Comparison of ENCODE assay signal across 30 cellular contexts in genomic region chr7:1622441-1622840, GRCh38. TPM values are rescaled to one million over a fixed set of nuclear protein-coding genes. Genes with fewer than 3 reads are reported as not detected.
"Had no signal": no experiment of that assay in that cellular context is flagged by ENCODE, and none has a peak within 500 bp of the region (broad histone marks: within the 10 kb centered on the region; RNA-seq: fewer than 3 reads in every experiment).

No MANE protein-coding gene starts in this region.

- H3K27me3 ChIP-seq: neural progenitor cell, neutrophil, ovary, testis, transverse colon, upper lobe of right lung, vagina had no signal

- H3K27ac ChIP-seq: neural progenitor cell, neutrophil, ovary, parathyroid adenoma, psoas muscle, skin epidermis, spleen, stomach, testis, tibial artery, transverse colon, upper lobe of right lung, vagina had no signal

- H3K9me3 ChIP-seq: neutrophil, ovary, psoas muscle, testis, tibial artery, transverse colon, upper lobe of right lung, vagina had no signal

- H3K4me1 ChIP-seq: neural progenitor cell, parathyroid adenoma, psoas muscle, spleen, stomach, testis, tibial artery, transverse colon, upper lobe of right lung, vagina had no signal

- H3K4me3 Mint-ChIP-seq: naive thymus-derived CD4-positive, alpha-beta T cell; natural killer cell; nephron; neural progenitor cell; stimulated activated naive B cell treated with anti-CD40 and anti-IgM and Interleukin-4, amounts not matched to agents 10 μg/mL and 1 μg/mL and 100 μg/mL, for 72 hours; stimulated activated naive CD8-positive, alpha-beta T cell treated with anti-CD3 and anti-CD28 coated beads, Interleukin-15, Interleukin-2, amounts not matched to agents 100 ng/mL and 50 ng/mL, for 24 hours; type B pancreatic cell had no signal

- DNase-seq: naive thymus-derived CD4-positive, alpha-beta T cell; natural killer cell; nucleus accumbens; ovary; psoas muscle; right cardiac atrium; spleen; stimulated activated CD4-positive, alpha-beta T cell treated with anti-CD3 and anti-CD28 coated beads, Interleukin-12 subunit alpha, Interleukin-12 subunit beta, amount 100 ng/mL, for 4 hours; stimulated activated CD4-positive, alpha-beta T cell treated with anti-CD3 and anti-CD28 coated beads, Interleukin-1b, Interleukin-23, amount 100 ng/mL, for 48 hours; stimulated activated CD4-positive, alpha-beta T cell treated with anti-CD3 and anti-CD28 coated beads, Interleukin-4, amount 100 ng/mL, for 1 hour; stimulated activated CD4-positive, alpha-beta T cell treated with anti-CD3 and anti-CD28 coated beads, Interleukin-4, amount 100 ng/mL, for 4 hours; stimulated activated CD8-positive, alpha-beta memory T cell treated with anti-CD3 and anti-CD28 coated beads, Interleukin-4, amount 100 ng/mL, for 48 hours; stimulated activated naive B cell treated with anti-CD40 and anti-IgM and Interleukin-4, amounts not matched to agents 10 μg/mL and 1 μg/mL and 100 μg/mL, for 72 hours; stimulated activated naive CD4-positive, alpha-beta T cell treated with Interleukin-2 at 50 U/mL for 16 hours; stomach; testis; tibial artery; transverse colon; upper lobe of right lung had no signal

- ATAC-seq: naive thymus-derived CD4-positive, alpha-beta T cell; natural killer cell; psoas muscle; right cardiac atrium; sciatic nerve; stimulated activated naive B cell treated with anti-CD40 and anti-IgM and Interleukin-4, amounts not matched to agents 10 μg/mL and 1 μg/mL and 100 μg/mL, for 72 hours; upper lobe of right lung had no signal

- H3K36me3 ChIP-seq: neural progenitor cell, neutrophil, ovary, spleen, stomach, tibial artery, transverse colon, upper lobe of right lung, vagina had no signal

- H3K4me2 ChIP-seq: neural progenitor cell, smooth muscle cell had no signal

- H3K4me1 Mint-ChIP-seq: naive thymus-derived CD4-positive, alpha-beta T cell; natural killer cell; neural progenitor cell; stimulated activated naive B cell treated with anti-CD40 and anti-IgM and Interleukin-4, amounts not matched to agents 10 μg/mL and 1 μg/mL and 100 μg/mL, for 72 hours had no signal

- H3K36me3 Mint-ChIP-seq: naive thymus-derived CD4-positive, alpha-beta T cell; natural killer cell; neural progenitor cell; stimulated activated naive B cell treated with anti-CD40 and anti-IgM and Interleukin-4, amounts not matched to agents 10 μg/mL and 1 μg/mL and 100 μg/mL, for 72 hours; type B pancreatic cell had no signal

- H3K9me3 Mint-ChIP-seq: natural killer cell, type B pancreatic cell had no signal

- H3K27ac Mint-ChIP-seq: naive thymus-derived CD4-positive, alpha-beta T cell; natural killer cell; nephron; neural progenitor cell; progenitor cell of endocrine pancreas; stimulated activated naive B cell treated with anti-CD40 and anti-IgM and Interleukin-4, amounts not matched to agents 10 μg/mL and 1 μg/mL and 100 μg/mL, for 72 hours; stimulated activated naive CD8-positive, alpha-beta T cell treated with anti-CD3 and anti-CD28 coated beads, Interleukin-15, Interleukin-2, amounts not matched to agents 100 ng/mL and 50 ng/mL, for 24 hours; type B pancreatic cell had no signal

- H3K9ac ChIP-seq: neural progenitor cell, parathyroid adenoma had no signal

- H3K4me3 ChIP-seq: neural progenitor cell, ovary, psoas muscle, skin epidermis, smooth muscle cell, spleen, stomach, testis, tibial artery, transverse colon, upper lobe of right lung, vagina had no signal

- H2AFZ ChIP-seq: neural progenitor cell, parathyroid adenoma had no signal

RNA-seq across cellular contexts. Expression of gene ELFN1, which starts 47.6 kb away (rescaled TPM):
- polyA plus RNA-seq: naive thymus-derived CD4-positive, alpha-beta T cell had no signal
